1 cellular context compared by ENCODE assay signal in genomic region chr9:136619742-136620440, GRCh38.
TF ChIP-seq lines count a peak whose summit lies in the region.

No MANE protein-coding gene starts in this region.

TF ChIP-seq in HepG2, 621 proteins besides CTCF, POLR2A, EP300 and RAD21 (continued from another document and continues in another):
- TF ChIP-seq ZBTB10 (CRISPR knock-in tag; IDR thresholded peaks at IDR 0.05; ENCODE audit: borderline replicate concordance) (0 out of 2 replicates have a peak, but pooled peaks have one; percentile 53), ZNF691 (CRISPR knock-in tag; IDR thresholded peaks at IDR 0.05; ENCODE audit: borderline replicate concordance, low read depth) (peak; percentile 91; the same call in 1 of the 2 replicates), ZBTB46 (CRISPR knock-in tag; IDR thresholded peaks at IDR 0.05; ENCODE audit: borderline replicate concordance) (no peak), HNRNPLL (IDR thresholded peaks at IDR 0.05; ENCODE audit: low read depth, low read length, poor library complexity, severe bottlenecking) (peak; percentile 96), ZBTB7A (CRISPR knock-in tag; IDR thresholded peaks at IDR 0.05) (peak; percentile 83), JUN (CRISPR knock-in tag; IDR thresholded peaks at IDR 0.05) (no peak), ZNF451 (CRISPR knock-in tag; IDR thresholded peaks at IDR 0.05) (no peak), NFYB (CRISPR knock-in tag; IDR thresholded peaks at IDR 0.05) (no peak), THYN1 (CRISPR knock-in tag; IDR thresholded peaks at IDR 0.05; ENCODE audit: borderline replicate concordance, low read depth) (no peak), KDM2A (CRISPR knock-in tag; IDR thresholded peaks at IDR 0.05; ENCODE audit: borderline replicate concordance, low read depth) (peak; percentile 58; the same call in 1 of the 2 replicates), HNRNPK (IDR thresholded peaks at IDR 0.05; ENCODE audit: low read depth, low read length, poor library complexity, severe bottlenecking) (no peak), ZIK1 (CRISPR knock-in tag; IDR thresholded peaks at IDR 0.05; ENCODE audit: borderline replicate concordance, low read depth) (no peak), NCOR1 (IDR thresholded peaks at IDR 0.05; ENCODE audit: borderline replicate concordance, low read length) (0 out of 2 replicates have a peak, but pooled peaks have one; percentile 24), SMYD3 (CRISPR knock-in tag; IDR thresholded peaks at IDR 0.05) (no peak), CENPT (CRISPR knock-in tag; IDR thresholded peaks at IDR 0.05; ENCODE audit: low read depth) (no peak), MAFK (conservative IDR thresholded peaks at IDR 0.05 in 1 of 2, IDR thresholded peaks at IDR 0.05 in 1 of 2; ENCODE audit: low read length in 2 of 2) (no peak), ZNF775 (CRISPR knock-in tag; IDR thresholded peaks at IDR 0.05; ENCODE audit: borderline replicate concordance) (no peak), CREB1 (IDR thresholded peaks at IDR 0.05) (no peak), CREB1 (CRISPR knock-in tag; IDR thresholded peaks at IDR 0.05) (no peak), MIER3 (CRISPR knock-in tag; IDR thresholded peaks at IDR 0.05; ENCODE audit: borderline replicate concordance) (peak; percentile 24; the same call in 1 of the 2 replicates), TCF7L2 (IDR thresholded peaks at IDR 0.05; ENCODE audit: low read depth, low read length) (no peak), GTF3A (CRISPR knock-in tag; conservative IDR thresholded peaks at IDR 0.05) (no peak), FOXP1 (IDR thresholded peaks at IDR 0.05) (no peak), FOXP1 (CRISPR knock-in tag; IDR thresholded peaks at IDR 0.05) (peak; percentile 82), BHLHE40 (IDR thresholded peaks at IDR 0.05; ENCODE audit: low read length) (peak; percentile 59; the same call in 1 of the 2 replicates), PRMT3 (CRISPR knock-in tag; IDR thresholded peaks at IDR 0.05; ENCODE audit: borderline replicate concordance, low read depth) (no peak), POLR2AphosphoS5 (IDR thresholded peaks at IDR 0.05; ENCODE audit: low read depth, low read length) (no peak), CC2D1A (CRISPR knock-in tag; IDR thresholded peaks at IDR 0.05) (no peak), YEATS4 (CRISPR knock-in tag; IDR thresholded peaks at IDR 0.05; ENCODE audit: borderline replicate concordance) (peak; percentile 66; the same call in 1 of the 2 replicates), SP1 (IDR thresholded peaks at IDR 0.05) (no peak), SP1 (CRISPR knock-in tag; IDR thresholded peaks at IDR 0.05) (no peak), DNMT3B (CRISPR knock-in tag; conservative IDR thresholded peaks at IDR 0.05) (no peak), SMAD3 (CRISPR knock-in tag; IDR thresholded peaks at IDR 0.05) (peak; percentile 66; the same call in 1 of the 2 replicates), ZNF839 (CRISPR knock-in tag; IDR thresholded peaks at IDR 0.05; ENCODE audit: borderline replicate concordance) (no peak), XRCC5 (optimal IDR thresholded peaks at IDR 0.05; ENCODE audit: low read length) (peak; percentile 40)
- TF ChIP-seq, protein P1, sequence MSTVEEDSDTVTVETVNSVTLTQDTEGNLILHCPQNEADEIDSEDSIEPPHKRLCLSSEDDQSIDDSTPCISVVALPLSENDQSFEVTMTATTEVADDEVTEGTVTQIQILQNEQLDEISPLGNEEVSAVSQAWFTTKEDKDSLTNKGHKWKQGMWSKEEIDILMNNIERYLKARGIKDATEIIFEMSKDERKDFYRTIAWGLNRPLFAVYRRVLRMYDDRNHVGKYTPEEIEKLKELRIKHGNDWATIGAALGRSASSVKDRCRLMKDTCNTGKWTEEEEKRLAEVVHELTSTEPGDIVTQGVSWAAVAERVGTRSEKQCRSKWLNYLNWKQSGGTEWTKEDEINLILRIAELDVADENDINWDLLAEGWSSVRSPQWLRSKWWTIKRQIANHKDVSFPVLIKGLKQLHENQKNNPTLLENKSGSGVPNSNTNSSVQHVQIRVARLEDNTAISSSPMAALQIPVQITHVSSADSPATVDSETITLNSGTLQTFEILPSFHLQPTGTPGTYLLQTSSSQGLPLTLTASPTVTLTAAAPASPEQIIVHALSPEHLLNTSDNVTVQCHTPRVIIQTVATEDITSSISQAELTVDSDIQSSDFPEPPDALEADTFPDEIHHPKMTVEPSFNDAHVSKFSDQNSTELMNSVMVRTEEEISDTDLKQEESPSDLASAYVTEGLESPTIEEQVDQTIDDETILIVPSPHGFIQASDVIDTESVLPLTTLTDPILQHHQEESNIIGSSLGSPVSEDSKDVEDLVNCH (CRISPR knock-in tag; IDR thresholded peaks at IDR 0.05): 0 out of 2 replicates have a peak, but pooled peaks have one; percentile 66
- TF ChIP-seq, protein P2, sequence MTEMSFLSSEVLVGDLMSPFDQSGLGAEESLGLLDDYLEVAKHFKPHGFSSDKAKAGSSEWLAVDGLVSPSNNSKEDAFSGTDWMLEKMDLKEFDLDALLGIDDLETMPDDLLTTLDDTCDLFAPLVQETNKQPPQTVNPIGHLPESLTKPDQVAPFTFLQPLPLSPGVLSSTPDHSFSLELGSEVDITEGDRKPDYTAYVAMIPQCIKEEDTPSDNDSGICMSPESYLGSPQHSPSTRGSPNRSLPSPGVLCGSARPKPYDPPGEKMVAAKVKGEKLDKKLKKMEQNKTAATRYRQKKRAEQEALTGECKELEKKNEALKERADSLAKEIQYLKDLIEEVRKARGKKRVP (CRISPR knock-in tag; IDR thresholded peaks at IDR 0.05): peak in 1 of 2 experiments; percentile 61; a peak in 1 of 4 replicates
- TF ChIP-seq, protein P3, sequence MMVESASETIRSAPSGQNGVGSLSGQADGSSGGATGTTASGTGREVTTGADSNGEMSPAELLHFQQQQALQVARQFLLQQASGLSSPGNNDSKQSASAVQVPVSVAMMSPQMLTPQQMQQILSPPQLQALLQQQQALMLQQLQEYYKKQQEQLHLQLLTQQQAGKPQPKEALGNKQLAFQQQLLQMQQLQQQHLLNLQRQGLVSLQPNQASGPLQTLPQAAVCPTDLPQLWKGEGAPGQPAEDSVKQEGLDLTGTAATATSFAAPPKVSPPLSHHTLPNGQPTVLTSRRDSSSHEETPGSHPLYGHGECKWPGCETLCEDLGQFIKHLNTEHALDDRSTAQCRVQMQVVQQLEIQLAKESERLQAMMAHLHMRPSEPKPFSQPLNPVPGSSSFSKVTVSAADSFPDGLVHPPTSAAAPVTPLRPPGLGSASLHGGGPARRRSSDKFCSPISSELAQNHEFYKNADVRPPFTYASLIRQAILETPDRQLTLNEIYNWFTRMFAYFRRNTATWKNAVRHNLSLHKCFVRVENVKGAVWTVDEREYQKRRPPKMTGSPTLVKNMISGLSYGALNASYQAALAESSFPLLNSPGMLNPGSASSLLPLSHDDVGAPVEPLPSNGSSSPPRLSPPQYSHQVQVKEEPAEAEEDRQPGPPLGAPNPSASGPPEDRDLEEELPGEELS (CRISPR knock-in tag; IDR thresholded peaks at IDR 0.05): peak; percentile 85
- TF ChIP-seq, protein P4, sequence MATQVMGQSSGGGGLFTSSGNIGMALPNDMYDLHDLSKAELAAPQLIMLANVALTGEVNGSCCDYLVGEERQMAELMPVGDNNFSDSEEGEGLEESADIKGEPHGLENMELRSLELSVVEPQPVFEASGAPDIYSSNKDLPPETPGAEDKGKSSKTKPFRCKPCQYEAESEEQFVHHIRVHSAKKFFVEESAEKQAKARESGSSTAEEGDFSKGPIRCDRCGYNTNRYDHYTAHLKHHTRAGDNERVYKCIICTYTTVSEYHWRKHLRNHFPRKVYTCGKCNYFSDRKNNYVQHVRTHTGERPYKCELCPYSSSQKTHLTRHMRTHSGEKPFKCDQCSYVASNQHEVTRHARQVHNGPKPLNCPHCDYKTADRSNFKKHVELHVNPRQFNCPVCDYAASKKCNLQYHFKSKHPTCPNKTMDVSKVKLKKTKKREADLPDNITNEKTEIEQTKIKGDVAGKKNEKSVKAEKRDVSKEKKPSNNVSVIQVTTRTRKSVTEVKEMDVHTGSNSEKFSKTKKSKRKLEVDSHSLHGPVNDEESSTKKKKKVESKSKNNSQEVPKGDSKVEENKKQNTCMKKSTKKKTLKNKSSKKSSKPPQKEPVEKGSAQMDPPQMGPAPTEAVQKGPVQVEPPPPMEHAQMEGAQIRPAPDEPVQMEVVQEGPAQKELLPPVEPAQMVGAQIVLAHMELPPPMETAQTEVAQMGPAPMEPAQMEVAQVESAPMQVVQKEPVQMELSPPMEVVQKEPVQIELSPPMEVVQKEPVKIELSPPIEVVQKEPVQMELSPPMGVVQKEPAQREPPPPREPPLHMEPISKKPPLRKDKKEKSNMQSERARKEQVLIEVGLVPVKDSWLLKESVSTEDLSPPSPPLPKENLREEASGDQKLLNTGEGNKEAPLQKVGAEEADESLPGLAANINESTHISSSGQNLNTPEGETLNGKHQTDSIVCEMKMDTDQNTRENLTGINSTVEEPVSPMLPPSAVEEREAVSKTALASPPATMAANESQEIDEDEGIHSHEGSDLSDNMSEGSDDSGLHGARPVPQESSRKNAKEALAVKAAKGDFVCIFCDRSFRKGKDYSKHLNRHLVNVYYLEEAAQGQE (IDR thresholded peaks at IDR 0.05; ENCODE audit: borderline replicate concordance in 1 of 2, low read depth in 1 of 2, low read length in 2 of 2): no peak
- TF ChIP-seq, protein P5, sequence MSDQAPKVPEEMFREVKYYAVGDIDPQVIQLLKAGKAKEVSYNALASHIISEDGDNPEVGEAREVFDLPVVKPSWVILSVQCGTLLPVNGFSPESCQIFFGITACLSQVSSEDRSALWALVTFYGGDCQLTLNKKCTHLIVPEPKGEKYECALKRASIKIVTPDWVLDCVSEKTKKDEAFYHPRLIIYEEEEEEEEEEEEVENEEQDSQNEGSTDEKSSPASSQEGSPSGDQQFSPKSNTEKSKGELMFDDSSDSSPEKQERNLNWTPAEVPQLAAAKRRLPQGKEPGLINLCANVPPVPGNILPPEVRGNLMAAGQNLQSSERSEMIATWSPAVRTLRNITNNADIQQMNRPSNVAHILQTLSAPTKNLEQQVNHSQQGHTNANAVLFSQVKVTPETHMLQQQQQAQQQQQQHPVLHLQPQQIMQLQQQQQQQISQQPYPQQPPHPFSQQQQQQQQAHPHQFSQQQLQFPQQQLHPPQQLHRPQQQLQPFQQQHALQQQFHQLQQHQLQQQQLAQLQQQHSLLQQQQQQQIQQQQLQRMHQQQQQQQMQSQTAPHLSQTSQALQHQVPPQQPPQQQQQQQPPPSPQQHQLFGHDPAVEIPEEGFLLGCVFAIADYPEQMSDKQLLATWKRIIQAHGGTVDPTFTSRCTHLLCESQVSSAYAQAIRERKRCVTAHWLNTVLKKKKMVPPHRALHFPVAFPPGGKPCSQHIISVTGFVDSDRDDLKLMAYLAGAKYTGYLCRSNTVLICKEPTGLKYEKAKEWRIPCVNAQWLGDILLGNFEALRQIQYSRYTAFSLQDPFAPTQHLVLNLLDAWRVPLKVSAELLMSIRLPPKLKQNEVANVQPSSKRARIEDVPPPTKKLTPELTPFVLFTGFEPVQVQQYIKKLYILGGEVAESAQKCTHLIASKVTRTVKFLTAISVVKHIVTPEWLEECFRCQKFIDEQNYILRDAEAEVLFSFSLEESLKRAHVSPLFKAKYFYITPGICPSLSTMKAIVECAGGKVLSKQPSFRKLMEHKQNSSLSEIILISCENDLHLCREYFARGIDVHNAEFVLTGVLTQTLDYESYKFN (CRISPR knock-in tag; conservative IDR thresholded peaks at IDR 0.05): peak; percentile 78
- TF ChIP-seq, protein P6, sequence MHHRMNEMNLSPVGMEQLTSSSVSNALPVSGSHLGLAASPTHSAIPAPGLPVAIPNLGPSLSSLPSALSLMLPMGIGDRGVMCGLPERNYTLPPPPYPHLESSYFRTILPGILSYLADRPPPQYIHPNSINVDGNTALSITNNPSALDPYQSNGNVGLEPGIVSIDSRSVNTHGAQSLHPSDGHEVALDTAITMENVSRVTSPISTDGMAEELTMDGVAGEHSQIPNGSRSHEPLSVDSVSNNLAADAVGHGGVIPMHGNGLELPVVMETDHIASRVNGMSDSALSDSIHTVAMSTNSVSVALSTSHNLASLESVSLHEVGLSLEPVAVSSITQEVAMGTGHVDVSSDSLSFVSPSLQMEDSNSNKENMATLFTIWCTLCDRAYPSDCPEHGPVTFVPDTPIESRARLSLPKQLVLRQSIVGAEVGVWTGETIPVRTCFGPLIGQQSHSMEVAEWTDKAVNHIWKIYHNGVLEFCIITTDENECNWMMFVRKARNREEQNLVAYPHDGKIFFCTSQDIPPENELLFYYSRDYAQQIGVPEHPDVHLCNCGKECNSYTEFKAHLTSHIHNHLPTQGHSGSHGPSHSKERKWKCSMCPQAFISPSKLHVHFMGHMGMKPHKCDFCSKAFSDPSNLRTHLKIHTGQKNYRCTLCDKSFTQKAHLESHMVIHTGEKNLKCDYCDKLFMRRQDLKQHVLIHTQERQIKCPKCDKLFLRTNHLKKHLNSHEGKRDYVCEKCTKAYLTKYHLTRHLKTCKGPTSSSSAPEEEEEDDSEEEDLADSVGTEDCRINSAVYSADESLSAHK (CRISPR knock-in tag; IDR thresholded peaks at IDR 0.05; ENCODE audit: borderline replicate concordance): no peak
